Comparison of ENCODE assay signal across 18 cellular contexts in genomic region chr6:140542858-140543257, GRCh38.
A peak's percentile ranks its signal among the peaks of the same experiment; 100 is the strongest.
DNase-seq lines count a peak whose midpoint lies in the region; ATAC-seq, FAIRE-seq and TF ChIP-seq lines count a peak whose summit lies in the region.
"Had no signal": no experiment of that assay in that cellular context is flagged by ENCODE, and none has a peak within 500 bp of the region (broad histone marks: within the 10 kb centered on the region; RNA-seq: fewer than 3 reads in every experiment).

No MANE protein-coding gene starts in this region.

- no peak overlapping the region for H3K27ac ChIP-seq in small intestine (ENCODE audit: low read depth in 1 of 2, low read length in 1 of 2)
- no peak overlapping the region for H3K27ac ChIP-seq in WERI-Rb-1
- H3K27ac ChIP-seq: BLaER1 treated with 17β-estradiol and CSF1 and Interleukin-3, amounts not matched to agents 10 nM and 100 nM; upper lobe of right lung had no signal

- no peaks in the 10 kb centered on the region for H3K27me3 Mint-ChIP-seq in Caco-2 (ENCODE audit: insufficient read depth, unreplicated experiment)
- H3K27me3 Mint-ChIP-seq: natural killer cell treated with Interleukin-12 subunit alpha and Interleukin-12 subunit beta and Interleukin-15 and Interleukin-18, amount 100 ng/mL, for 72 hours had no signal

- H3K4me3 Mint-ChIP-seq in Caco-2 (ENCODE audit: unreplicated experiment): no peak overlapping the region
- H3K4me3 Mint-ChIP-seq: natural killer cell treated with Interleukin-12 subunit alpha and Interleukin-12 subunit beta and Interleukin-15 and Interleukin-18, amount 100 ng/mL, for 72 hours; T-helper 2 cell treated with Interferon-gamma antibody and Interleukin-4, amounts not matched to agents 5 μg/mL and 100 μg/mL, for 36 hours had no signal

- no peaks in the 10 kb centered on the region for H3K9me3 ChIP-seq in small intestine (ENCODE audit: control insufficient read depth, low read depth)
- H3K9me3 ChIP-seq in WERI-Rb-1 (ENCODE audit: severe bottlenecking): no peaks in the 10 kb centered on the region
- H3K9me3 ChIP-seq in Caco-2: no peaks in the 10 kb centered on the region
- H3K9me3 ChIP-seq: BLaER1 treated with 17β-estradiol and CSF1 and Interleukin-3, amounts not matched to agents 10 nM and 100 nM; upper lobe of right lung had no signal

- H3K27me3 ChIP-seq in small intestine (ENCODE audit: control insufficient read depth in 2 of 2, insufficient read depth in 2 of 2, low read length in 2 of 2) (no peaks in the 10 kb centered on the region), WERI-Rb-1 (ENCODE audit: insufficient read depth, low read depth, severe bottlenecking) (no peaks in the 10 kb centered on the region), Caco-2 (replicated peaks; ENCODE audit: control insufficient read depth, insufficient read depth, low read length) (no peaks in the 10 kb centered on the region)
- H3K27me3 ChIP-seq: BLaER1 treated with 17β-estradiol and CSF1 and Interleukin-3, amounts not matched to agents 10 nM and 100 nM; upper lobe of right lung had no signal

- H3K36me3 Mint-ChIP-seq in Caco-2 (ENCODE audit: insufficient read depth, unreplicated experiment): no peaks in the 10 kb centered on the region
- H3K36me3 Mint-ChIP-seq: natural killer cell treated with Interleukin-12 subunit alpha and Interleukin-12 subunit beta and Interleukin-15 and Interleukin-18, amount 100 ng/mL, for 72 hours had no signal

- FAIRE-seq in small intestine (lab: Jason Lieb, UNC): no peak

- 58 to 73% (median 71%) methylated on average over 3 of the region's 3 CpGs for WGBS in small intestine, 3 donors

- POLR2A ChIA-PET in Caco-2 (lab: Charles Lee): no interaction called here

- TF ChIP-seq CTCF in WERI-Rb-1 (IDR thresholded peaks at IDR 0.05; ENCODE audit: low read depth, low read length): no peak
- TF ChIP-seq CTCF in Caco-2 (IDR thresholded peaks at IDR 0.05; ENCODE audit: insufficient read depth in 1 of 2, low read depth in 1 of 2, low read length in 1 of 2, severe bottlenecking in 1 of 2, unreplicated experiment in 1 of 2): no peak

- BruUV-seq in Caco-2 (replicated peaks; lab: Mats Ljungman, UMichigan): no TSS peak

- CTCF ChIA-PET in Caco-2 (lab: Charles Lee): no interaction called here

- H3K9me3 Mint-ChIP-seq in Caco-2 (ENCODE audit: unreplicated experiment): no peaks in the 10 kb centered on the region
- H3K9me3 Mint-ChIP-seq: T-helper 2 cell treated with Interferon-gamma antibody and Interleukin-4, amounts not matched to agents 5 μg/mL and 100 μg/mL, for 36 hours had no signal

- H3K27ac Mint-ChIP-seq in Caco-2 (ENCODE audit: unreplicated experiment): no peak overlapping the region
- H3K27ac Mint-ChIP-seq: natural killer cell treated with Interleukin-12 subunit alpha and Interleukin-12 subunit beta and Interleukin-15 and Interleukin-18, amount 100 ng/mL, for 72 hours; T-helper 2 cell treated with Interferon-gamma antibody and Interleukin-4, amounts not matched to agents 5 μg/mL and 100 μg/mL, for 36 hours had no signal

- peak; percentile 6 to 63 for DNase-seq in NCI-H2081 (lab: John Stamatoyannopoulos, UW)
- no peak for DNase-seq in NCI-H2081 treated with DMSO at 0.1 percent for 48 hours (lab: John Stamatoyannopoulos, UW)
- peak; percentile 18 for DNase-seq in NCI-H1105 (lab: John Stamatoyannopoulos, UW)
- peak; percentile 32 to 55 for DNase-seq in SHP77 (lab: John Stamatoyannopoulos, UW)
- peak; percentile 18 for DNase-seq in small intestine
- no peak for DNase-seq in WERI-Rb-1
- DNase-seq in Caco-2: no peak
- DNase-seq: 8988T; amygdala; DND-41; mesenchymal stem cell; stimulated activated naive CD8-positive, alpha-beta T cell treated with anti-CD3 and anti-CD28 coated beads, Interleukin-15, Interleukin-2, amounts not matched to agents 100 U/mL and 50 U/mL, for 24 hours; upper lobe of right lung had no signal

- no peak overlapping the region for H3K4me3 ChIP-seq in small intestine (ENCODE audit: low read depth in 1 of 2, low read length in 2 of 2)
- H3K4me3 ChIP-seq in WERI-Rb-1 (ENCODE audit: low read depth, low read length): no peak overlapping the region
- no peak overlapping the region for H3K4me3 ChIP-seq in Caco-2 (ENCODE audit: low read depth, low read length)
- H3K4me3 ChIP-seq: BLaER1 treated with 17β-estradiol and CSF1 and Interleukin-3, amounts not matched to agents 10 nM and 100 nM; upper lobe of right lung had no signal

- H3K4me1 ChIP-seq in small intestine (ENCODE audit: control insufficient read depth in 2 of 2, insufficient read depth in 1 of 2, low read depth in 1 of 2, low read length in 1 of 2) (no peaks in the 10 kb centered on the region), Caco-2 (peaks cover 7% of the 10 kb centered on the region)
- H3K4me1 ChIP-seq: upper lobe of right lung had no signal

- no peak for ATAC-seq in GM21367 (IDR thresholded peaks at IDR 0.05; ENCODE audit: unreplicated experiment)
- ATAC-seq: activated CD4-positive, CD25-positive, alpha-beta regulatory T cell treated with anti-CD3 and anti-CD28 coated beads, Interleukin-2, amount 50 U/mL, for 24 hours; natural killer cell treated with Interleukin-12 subunit alpha and Interleukin-12 subunit beta and Interleukin-15 and Interleukin-18, amount 100 ng/mL, for 72 hours; stimulated activated naive CD8-positive, alpha-beta T cell treated with anti-CD3 and anti-CD28 coated beads, Interleukin-15, Interleukin-2, amounts not matched to agents 100 U/mL and 50 U/mL, for 24 hours; upper lobe of right lung had no signal

- H3K36me3 ChIP-seq in small intestine (ENCODE audit: control insufficient read depth in 2 of 2, insufficient read depth in 2 of 2, low read length in 2 of 2) (no peaks in the 10 kb centered on the region), WERI-Rb-1 (no peaks in the 10 kb centered on the region), Caco-2 (ENCODE audit: control insufficient read depth, insufficient read depth, low read length) (no peaks in the 10 kb centered on the region)
- H3K36me3 ChIP-seq: BLaER1 treated with 17β-estradiol and CSF1 and Interleukin-3, amounts not matched to agents 10 nM and 100 nM; upper lobe of right lung had no signal

- peaks cover 11% of the 10 kb centered on the region for H3K4me1 Mint-ChIP-seq in Caco-2 (ENCODE audit: low read depth, unreplicated experiment)

- intact Hi-C loops in Caco-2 (cut with micrococcal nuclease; ENCODE audit: unreplicated experiment): no loop called here

Comparison
In these comparisons a context has a peak if more than half of its experiments do, and no peak if none do; other contexts are left out.
1. DNase-seq: peak in NCI-H2081 (2 of 2), NCI-H1105 (single experiment), SHP77 (2 of 2) and small intestine (single experiment); none in NCI-H2081 treated with DMSO at 0.1 percent for 48 hours (single experiment), WERI-Rb-1 (single experiment) and Caco-2 (0 of 2).